Comparison of ENCODE assay signal across 13 cellular contexts in genomic region chr2:239271471-239272255, GRCh38.
A peak's percentile ranks its signal among the peaks of the same experiment; 100 is the strongest.
DNase-seq lines count a peak whose midpoint lies in the region; ATAC-seq, FAIRE-seq and TF ChIP-seq lines count a peak whose summit lies in the region.
"Had no signal": no experiment of that assay in that cellular context is flagged by ENCODE, and none has a peak within 500 bp of the region (broad histone marks: within the 10 kb centered on the region; RNA-seq: fewer than 3 reads in every experiment).

No MANE protein-coding gene starts in this region.

- FAIRE-seq in A549 (lab: Jason Lieb, UNC), result no peak
- FAIRE-seq: colon, GM19239 had no signal

- no peak for TF ChIP-seq CTCF in A549 (IDR thresholded peaks at IDR 0.05)
- TF ChIP-seq CTCF in GM10248 (IDR thresholded peaks at IDR 0.05; ENCODE audit: control extremely low read depth, extremely low read depth, low read depth, missing control alignments), result no peak

- H2BK120ac ChIP-seq in neuronal stem cell (ENCODE audit: low read depth, low read length), result no peak overlapping the region

- POLR2A ChIA-PET in A549 (lab: Yijun Ruan, JAX) (no interaction called here), GM10248 (lab: Yijun Ruan, JAX) (no interaction called here)

- H3K9ac ChIP-seq in neuronal stem cell (ENCODE audit: low read depth, low read length, poor library complexity), result no peak overlapping the region

- H2AK5ac ChIP-seq in neuronal stem cell (ENCODE audit: low read depth, low read length), result no peak overlapping the region

- TF ChIP-seq EP300 in A549 (IDR thresholded peaks at IDR 0.05), result no peak

- H4K8ac ChIP-seq in neuronal stem cell (ENCODE audit: low read depth, low read length), result no peak overlapping the region

- H3K4me2 ChIP-seq in A549 (0 out of 3 replicates have a peak overlapping the region, but pooled peaks have one; percentile 2), neuronal stem cell (ENCODE audit: insufficient read depth, low read length, poor library complexity, severe bottlenecking) (no peak overlapping the region)

- no peak overlapping the region for H2BK5ac ChIP-seq in neuronal stem cell (ENCODE audit: low read length)

- no peaks in the 10 kb centered on the region for H3K27me3 ChIP-seq in neuronal stem cell (ENCODE audit: control insufficient read depth in 3 of 3, insufficient read depth in 3 of 3, low read depth in 1 of 3, low read length in 3 of 3)
- H3K27me3 ChIP-seq: SJCRH30, upper lobe of right lung had no signal

- peaks cover 23% of the 10 kb centered on the region for H3K79me1 ChIP-seq in neuronal stem cell (ENCODE audit: low read depth, low read length)

- ATAC-seq in A549 (no peak), HG02571 (IDR thresholded peaks at IDR 0.05; ENCODE audit: unreplicated experiment) (no peak), HG02642 (IDR thresholded peaks at IDR 0.05; ENCODE audit: poor library complexity, unreplicated experiment) (no peak)
- ATAC-seq: upper lobe of right lung had no signal

- H3K27ac ChIP-seq in A549, result peak overlapping the region; percentile 9 to 99; a peak in 2 of 6 replicates
- no peak overlapping the region for H3K27ac ChIP-seq in neuronal stem cell (replicated peaks; ENCODE audit: low read length)
- H3K27ac ChIP-seq: SJCRH30, upper lobe of right lung had no signal

- H3K9me3 ChIP-seq in A549 (no peaks in the 10 kb centered on the region), neuronal stem cell (replicated peaks in 1 of 2; ENCODE audit: control insufficient read depth in 2 of 2, insufficient read depth in 1 of 2, low read depth in 1 of 2, low read length in 2 of 2) (no peaks in the 10 kb centered on the region)
- H3K9me3 ChIP-seq: SJCRH30, upper lobe of right lung had no signal

- CTCF ChIA-PET in A549 (lab: Yijun Ruan, JAX) (interaction anchor here (0.5 kb wide), 1 partner anchor 287 kb away, joined by 3 read pairs; no protein-coding TSS in a partner anchor), GM10248 (lab: Yijun Ruan, JAX) (interaction anchor here (1.0 to 1.4 kb wide), 4 partner anchors 8 to 23 kb away, joined by 3 to 4 read pairs (median 3); no protein-coding TSS in a partner anchor)

- H2BK15ac ChIP-seq in neuronal stem cell (ENCODE audit: low read length), result no peak overlapping the region

- 95% methylated on average over 17 of the region's 17 CpGs for WGBS in A549 (ENCODE audit: missing lambda C conversion rate)
- no CpG with 5 or more reads among the region's 17 CpGs for WGBS in neuronal stem cell (ENCODE audit: extremely low coverage in 2 of 2, insufficient read length in 2 of 2, insufficient replicate concordance in 1 of 2), 2 donors

- H2BK12ac ChIP-seq in neuronal stem cell (ENCODE audit: low read length), result no peak overlapping the region

- H3K4me3 ChIP-seq in A549 (no peak overlapping the region), neuronal stem cell (ENCODE audit: low read length in 2 of 2) (no peak overlapping the region)
- H3K4me3 ChIP-seq: SJCRH30, upper lobe of right lung had no signal

- H4K91ac ChIP-seq in neuronal stem cell (ENCODE audit: low read depth, low read length, poor library complexity), result no peak overlapping the region

- H3K36me3 ChIP-seq in neuronal stem cell (replicated peaks in 1 of 2; ENCODE audit: control insufficient read depth in 2 of 2, insufficient read depth in 2 of 2, low read length in 2 of 2), result no peaks in the 10 kb centered on the region
- H3K36me3 ChIP-seq: SJCRH30, upper lobe of right lung had no signal

- TF ChIP-seq POLR2A in A549 (IDR thresholded peaks at IDR 0.05; ENCODE audit: low read length), result no peak

- H2AFZ ChIP-seq in neuronal stem cell (ENCODE audit: low read length), result no peak overlapping the region

- no peak for TF ChIP-seq RAD21 in A549 (conservative IDR thresholded peaks at IDR 0.05 in 1 of 2, IDR thresholded peaks at IDR 0.05 in 1 of 2)

- H3K14ac ChIP-seq in neuronal stem cell (ENCODE audit: low read length), result no peak overlapping the region

- peaks cover 78% of the 10 kb centered on the region for H3K4me1 ChIP-seq in A549
- H3K4me1 ChIP-seq in neuronal stem cell (ENCODE audit: control insufficient read depth in 2 of 2, insufficient read depth in 1 of 2, low read depth in 1 of 2, low read length in 2 of 2), result peaks cover 31% of the 10 kb centered on the region in 2 donors

- no peak overlapping the region for H3K4ac ChIP-seq in neuronal stem cell (ENCODE audit: low read length)

- DNase-seq in A549 (ENCODE audit: low read depth in 1 of 2, low spot score in 1 of 2) (no peak), GM03348 (ENCODE audit: low spot score) (peak; percentile 42), ecto neural progenitor cell (ENCODE audit: low spot score) (peak; percentile 20), neuronal stem cell (ENCODE audit: low spot score) (no peak), GM10248 (ENCODE audit: extremely low spot score) (no peak), DMS53 treated with DMSO at 0.1 percent for 48 hours (lab: John Stamatoyannopoulos, UW; ENCODE audit: unreplicated experiment) (no peak)
- DNase-seq: NCI-H2171 treated with DMSO at 0.1 percent for 48 hours, SJCRH30, upper lobe of right lung had no signal

- H3K23ac ChIP-seq in neuronal stem cell (ENCODE audit: low read depth, low read length, poor library complexity), result no peak overlapping the region

- peak overlapping the region; percentile 15 for H3K18ac ChIP-seq in neuronal stem cell (ENCODE audit: low read length)

TF ChIP-seq in A549, 52 proteins besides CTCF, POLR2A, EP300 and RAD21:
- no peak for TF ChIP-seq NFE2L2 (conservative IDR thresholded peaks at IDR 0.05; ENCODE audit: low read length)
- no peak for TF ChIP-seq PHF8 (IDR thresholded peaks at IDR 0.05; ENCODE audit: borderline replicate concordance, low read depth)
- no peak for TF ChIP-seq RFX5 (IDR thresholded peaks at IDR 0.05)
- TF ChIP-seq KDM5A (IDR thresholded peaks at IDR 0.05), result no peak
- TF ChIP-seq CHD2 (IDR thresholded peaks at IDR 0.05; ENCODE audit: low read length, partially characterized antibody), result no peak
- TF ChIP-seq HES2 (IDR thresholded peaks at IDR 0.05), result no peak
- TF ChIP-seq CEBPB (IDR thresholded peaks at IDR 0.05), result no peak
- no peak for TF ChIP-seq NR3C1 (IDR thresholded peaks at IDR 0.05)
- TF ChIP-seq CHD4 (IDR thresholded peaks at IDR 0.05; ENCODE audit: borderline replicate concordance), result no peak
- no peak for TF ChIP-seq GATA3 (IDR thresholded peaks at IDR 0.05; ENCODE audit: borderline replicate concordance)
- no peak for TF ChIP-seq FOXS1 (CRISPR knock-in tag; IDR thresholded peaks at IDR 0.05)
TF ChIP-seq in A549: peak in this region for 0.

Comparison
In these comparisons a context has a peak if more than half of its experiments do, and no peak if none do; other contexts are left out.
1. DNase-seq: peak in GM03348 (single experiment) and ecto neural progenitor cell (single experiment); none in A549 (0 of 2), neuronal stem cell (single experiment), GM10248 (single experiment) and DMS53 treated with DMSO at 0.1 percent for 48 hours (single experiment).